8 cellular contexts compared by ENCODE assay signal in the genomic region with DNA sequence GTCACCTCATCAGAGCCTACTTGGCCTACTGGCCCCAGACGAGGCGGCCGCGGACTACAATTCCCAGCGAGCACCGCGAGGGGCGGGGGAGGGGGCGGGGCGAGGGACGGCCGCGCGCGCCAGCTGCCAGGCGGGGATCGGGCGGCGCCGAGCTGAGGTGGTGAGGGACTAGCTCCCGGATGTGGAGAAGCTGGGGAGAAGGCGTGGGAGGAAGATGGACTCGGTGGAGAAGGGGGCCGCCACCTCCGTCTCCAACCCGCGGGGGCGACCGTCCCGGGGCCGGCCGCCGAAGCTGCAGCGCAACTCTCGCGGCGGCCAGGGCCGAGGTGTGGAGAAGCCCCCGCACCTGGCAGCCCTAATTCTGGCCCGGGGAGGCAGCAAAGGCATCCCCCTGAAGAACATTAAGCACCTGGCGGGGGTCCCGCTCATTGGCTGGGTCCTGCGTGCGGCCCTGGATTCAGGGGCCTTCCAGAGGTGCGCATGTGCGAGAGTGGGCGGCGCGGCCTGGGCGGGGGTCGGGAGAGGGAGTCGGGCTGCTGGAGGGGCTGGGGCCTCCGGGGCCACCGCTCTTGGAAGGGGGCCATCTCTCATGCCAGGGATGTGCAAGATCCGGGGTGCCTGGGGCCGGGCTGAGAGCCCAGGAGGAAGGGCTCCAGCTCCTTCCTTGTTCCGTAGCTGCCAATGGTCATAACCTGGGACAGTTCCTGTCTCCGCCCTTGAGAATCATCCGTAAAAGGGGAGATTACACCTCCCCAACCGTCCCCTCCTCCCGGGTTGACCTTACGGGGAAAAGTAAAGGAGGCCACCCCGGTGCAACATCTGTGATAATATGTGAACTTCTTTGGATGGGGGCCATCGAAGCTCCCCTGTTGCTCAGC. TPM values are rescaled to one million over a fixed set of nuclear protein-coding genes. Genes with fewer than 3 reads are reported as not detected.
DNase-seq lines count a peak whose midpoint lies in the region; TF ChIP-seq lines count a peak whose summit lies in the region.

Gene CMAS, plus strand, starts transcription at position 129 of the 878 bp plus-strand sequence. Its CDS starts 86 bp downstream, at position 215.

- H3K27ac ChIP-seq in H9 (ENCODE audit: insufficient read length, low read depth, low read length) (no peak within 1 kb of the TSS), thymus (ENCODE audit: low read depth) (peak within 1 kb of the TSS; percentile 87)

- H2BK12ac ChIP-seq in H9 (ENCODE audit: insufficient read length, low read depth, low read length) = no peak within 1 kb of the TSS

- H3K36me3 ChIP-seq in thymus (ENCODE audit: control insufficient read depth, insufficient read depth) = no peaks in the 10 kb centered on the region

- no peak within 1 kb of the TSS for H4K5ac ChIP-seq in H9 (ENCODE audit: insufficient read length, low read depth, low read length)

- peak within 1 kb of the TSS; percentile 76 for H3K4me2 ChIP-seq in H9 (ENCODE audit: insufficient read depth, insufficient read length, low read length)

- TF ChIP-seq CTCF in H9 (conservative IDR thresholded peaks at IDR 0.05) (no peak), osteocyte (IDR thresholded peaks at IDR 0.05) (no peak)

- H2BK120ac ChIP-seq in H9 (ENCODE audit: low read depth, low read length, poor library complexity, severe bottlenecking) = no peak within 1 kb of the TSS

- H3K9me3 Mint-ChIP-seq in H9 = no peaks in the 10 kb centered on the region
- no peaks in the 10 kb centered on the region for H3K9me3 Mint-ChIP-seq in activated naive CD4-positive, alpha-beta T cell treated with anti-CD3 and anti-CD28 coated beads, Interleukin-2, amount 50 U/mL, for 24 hours
- H3K9me3 Mint-ChIP-seq in osteocyte (ENCODE audit: unreplicated experiment) = no peaks in the 10 kb centered on the region

- peak within 1 kb of the TSS in 2 of 3 experiments; percentile 93 to 99; a peak in 6 of 7 replicates for H3K27ac Mint-ChIP-seq in H9
- peak within 1 kb of the TSS; percentile 96 for H3K27ac Mint-ChIP-seq in activated naive CD4-positive, alpha-beta T cell treated with anti-CD3 and anti-CD28 coated beads, Interleukin-2, amount 50 U/mL, for 24 hours
- H3K27ac Mint-ChIP-seq in osteocyte (ENCODE audit: unreplicated experiment) = peak within 1 kb of the TSS; percentile 84

- H3K4me3 ChIP-seq in thymus (ENCODE audit: low read length) = peak within 1 kb of the TSS; percentile 92

- peaks cover 5% of the 10 kb centered on the region; the same call in 1 of the 2 replicates for H3K79me2 ChIP-seq in H9 (ENCODE audit: insufficient read depth, low read length)

- no peaks in the 10 kb centered on the region for H3K27me3 Mint-ChIP-seq in H9 (ENCODE audit: low read depth)
- no peaks in the 10 kb centered on the region for H3K27me3 Mint-ChIP-seq in activated naive CD4-positive, alpha-beta T cell treated with anti-CD3 and anti-CD28 coated beads, Interleukin-2, amount 50 U/mL, for 24 hours
- peaks cover under 1% of the 10 kb centered on the region for H3K27me3 Mint-ChIP-seq in osteocyte (ENCODE audit: unreplicated experiment)

- H3K27me3 ChIP-seq in H9 (ENCODE audit: insufficient read depth, low read length) = no peaks in the 10 kb centered on the region
- no peaks in the 10 kb centered on the region for H3K27me3 ChIP-seq in thymus (ENCODE audit: control insufficient read depth, insufficient read depth)

- H3K79me1 ChIP-seq in H9 (ENCODE audit: insufficient read depth, low read depth, low read length, poor library complexity, severe bottlenecking) = no peaks in the 10 kb centered on the region

- no peak within 1 kb of the TSS for H2BK20ac ChIP-seq in H9 (ENCODE audit: low read depth, low read length, poor library complexity, severe bottlenecking)

- DNase-seq in GM04504 (ENCODE audit: low read depth) = peak; percentile 35
- peak; percentile 93 for DNase-seq in H9
- DNase-seq in M059J (ENCODE audit: low read depth) = peak; percentile 72
- peak; percentile 1 for DNase-seq in SKM-1 (lab: John Stamatoyannopoulos, UW; ENCODE audit: unreplicated experiment)
- peak; percentile 81 for DNase-seq in glomerular visceral epithelial cell (ENCODE audit: extremely low spot score)
- DNase-seq in osteocyte (ENCODE audit: extremely low spot score, unreplicated experiment) = peak; percentile 86

- H4K8ac ChIP-seq in H9 (replicated peaks; ENCODE audit: insufficient read length, low read depth, low read length) = no peak within 1 kb of the TSS

- no peak within 1 kb of the TSS for H2AK5ac ChIP-seq in H9 (ENCODE audit: insufficient read length, low read length)

- H3K14ac ChIP-seq in H9 (ENCODE audit: insufficient read depth, low read length) = peak within 1 kb of the TSS; percentile 88

- no peaks in the 10 kb centered on the region for H4K20me1 ChIP-seq in H9 (ENCODE audit: control insufficient read depth, insufficient read depth, insufficient read length)

- H3K4me3 Mint-ChIP-seq in H9 (peak within 1 kb of the TSS; percentile 92 to 98), osteocyte (ENCODE audit: unreplicated experiment) (peak within 1 kb of the TSS; percentile 94)
- H3K4me3 Mint-ChIP-seq in activated naive CD4-positive, alpha-beta T cell treated with anti-CD3 and anti-CD28 coated beads, Interleukin-2, amount 50 U/mL, for 24 hours = peak within 1 kb of the TSS; percentile 97

- H2BK5ac ChIP-seq in H9 (ENCODE audit: insufficient read length, low read length) = no peak within 1 kb of the TSS

- H3K56ac ChIP-seq in H9 (ENCODE audit: insufficient read length, low read depth, low read length) = no peak within 1 kb of the TSS

- H3K9me3 ChIP-seq in H9 (ENCODE audit: control insufficient read depth, low read depth, low read length) (no peaks in the 10 kb centered on the region), thymus (ENCODE audit: control insufficient read depth) (no peaks in the 10 kb centered on the region)

- H3K36me3 Mint-ChIP-seq in H9 (ENCODE audit: insufficient read depth in 1 of 3, low read depth in 3 of 3) (peaks cover 5 to 13% (median 5%) of the 10 kb centered on the region in 3 experiments; a peak in 5 of 7 replicates), osteocyte (ENCODE audit: unreplicated experiment) (no peaks in the 10 kb centered on the region)
- peaks cover 4% of the 10 kb centered on the region for H3K36me3 Mint-ChIP-seq in activated naive CD4-positive, alpha-beta T cell treated with anti-CD3 and anti-CD28 coated beads, Interleukin-2, amount 50 U/mL, for 24 hours

- no peaks in the 10 kb centered on the region for H3K23me2 ChIP-seq in H9 (ENCODE audit: insufficient read length, low read depth, low read length, poor library complexity, severe bottlenecking)

- no peak within 1 kb of the TSS; the same call in 1 of the 2 replicates for H3K4ac ChIP-seq in H9 (ENCODE audit: low read depth, low read length)

- H3K9ac ChIP-seq in H9 (ENCODE audit: extremely low read depth, insufficient read length, low read length) = peak within 1 kb of the TSS; percentile 59

- H2AFZ ChIP-seq in H9 (ENCODE audit: low read length) = no peak within 1 kb of the TSS

- WGBS in H9 (ENCODE audit: extremely low coverage, insufficient read length, low lambda C conversion rate) = no CpG with 5 or more reads among the region's 64 CpGs
- under 1% methylated on average over 64 of the region's 64 CpGs for WGBS in thymus

- H2BK15ac ChIP-seq in H9 (ENCODE audit: low read depth, low read length) = no peak within 1 kb of the TSS

- H4K91ac ChIP-seq in H9 (ENCODE audit: insufficient read length, low read depth, low read length) = no peak within 1 kb of the TSS

- no peak within 1 kb of the TSS for H3T11ph ChIP-seq in H9 (ENCODE audit: low read length)

- no peak within 1 kb of the TSS for H3K23ac ChIP-seq in H9 (ENCODE audit: insufficient read length, low read depth, low read length)

- H3K4me1 ChIP-seq in H9 (ENCODE audit: insufficient read depth, low read length) (peaks cover 11% of the 10 kb centered on the region), thymus (ENCODE audit: control insufficient read depth, insufficient read depth, low read length) (peaks cover 3% of the 10 kb centered on the region)

- H3K18ac ChIP-seq in H9 (ENCODE audit: insufficient read length, low read depth, low read length) = peak within 1 kb of the TSS; percentile 85

- H3K4me1 Mint-ChIP-seq in H9 = peaks cover 31 to 38% of the 10 kb centered on the region in 2 experiments
- peaks cover 48% of the 10 kb centered on the region for H3K4me1 Mint-ChIP-seq in activated naive CD4-positive, alpha-beta T cell treated with anti-CD3 and anti-CD28 coated beads, Interleukin-2, amount 50 U/mL, for 24 hours
- H3K4me1 Mint-ChIP-seq in osteocyte (ENCODE audit: unreplicated experiment) = peaks cover 11% of the 10 kb centered on the region

RNA-seq across cellular contexts. Expression of gene CMAS, which starts in this region (rescaled TPM):
- 46.7 and 47.4 TPM in 2 replicates for total RNA-seq in H9 (2021)
- 35.7 and 42.5 TPM in 2 replicates for total RNA-seq in M059J (2014; rRNA removed; shearing (Covaris generic))
- 21.8 and 22.5 TPM in 2 replicates for total RNA-seq in osteocyte
- polyA plus RNA-seq in thymus = 44.7 TPM

Comparison
In these comparisons a context has a peak if more than half of its experiments do, and no peak if none do; other contexts are left out.
1. DNase-seq: peak in every context shown above with its lines; median percentile 93 in H9; 86 in osteocyte; 81 in glomerular visceral epithelial cell; 72 in M059J; 35 in GM04504; 1 in SKM-1.